Comparison of ENCODE assay signal across 22 cellular contexts in genomic region chr6:72424476-72424875, GRCh38.
"Had no signal": no experiment of that assay in that cellular context is flagged by ENCODE, and none has a peak within 500 bp of the region (broad histone marks: within the 10 kb centered on the region; RNA-seq: fewer than 3 reads in every experiment).

No MANE protein-coding gene starts in this region.

- H3K4me1 Mint-ChIP-seq: activated CD4-positive, alpha-beta memory T cell treated with anti-CD3 and anti-CD28 coated beads, Interleukin-2, amount 10 ng/mL, durations not matched to agents 7 days and 5 days; activated CD4-positive, alpha-beta T cell treated with anti-CD3 and anti-CD28 coated beads, Interleukin-2, amount 10 ng/mL, durations not matched to agents 24 days and 14 days; activated naive CD4-positive, alpha-beta T cell treated with anti-CD3 and anti-CD28 coated beads, Interleukin-2, amount 10 ng/mL, durations not matched to agents 7 days and 5 days; stimulated activated naive CD8-positive, alpha-beta T cell treated with anti-CD3 and anti-CD28 coated beads, Interleukin-15, amount 100 ng/mL, for 72 hours had no signal

- H3K36me3 Mint-ChIP-seq: activated naive CD4-positive, alpha-beta T cell treated with anti-CD3 and anti-CD28 coated beads, Interleukin-2, amount 10 ng/mL, durations not matched to agents 7 days and 5 days; memory B cell; natural killer cell treated with Interleukin-12 subunit alpha and Interleukin-12 subunit beta and Interleukin-15 and Interleukin-18, amount 100 ng/mL, for 72 hours had no signal

- H3K4me3 ChIP-seq: coronary artery, left ventricle myocardium inferior, prostate gland, right atrium auricular region, suprapubic skin, transverse colon had no signal

- H3K36me3 ChIP-seq: left ventricle myocardium inferior, prostate gland, right atrium auricular region, suprapubic skin, transverse colon had no signal

- H3K9me3 ChIP-seq: left ventricle myocardium inferior, prostate gland, right atrium auricular region, suprapubic skin, transverse colon had no signal

- H3K27ac Mint-ChIP-seq: activated CD4-positive, alpha-beta memory T cell treated with anti-CD3 and anti-CD28 coated beads, Interleukin-2, amount 10 ng/mL, durations not matched to agents 7 days and 5 days; activated CD4-positive, alpha-beta T cell treated with anti-CD3 and anti-CD28 coated beads, Interleukin-2, amount 10 ng/mL, durations not matched to agents 24 days and 14 days; activated naive CD4-positive, alpha-beta T cell treated with anti-CD3 and anti-CD28 coated beads, Interleukin-2, amount 10 ng/mL, durations not matched to agents 7 days and 5 days; activated T-cell treated with anti-CD3 and anti-CD28 coated beads, Interleukin-2, amount 50 U/mL, for 72 hours; endodermal cell; memory B cell; natural killer cell treated with Interleukin-12 subunit alpha and Interleukin-12 subunit beta and Interleukin-15 and Interleukin-18, amount 100 ng/mL, for 72 hours; stimulated activated naive CD8-positive, alpha-beta T cell treated with anti-CD3 and anti-CD28 coated beads, Interleukin-15, amount 100 ng/mL, for 72 hours had no signal

- H3K27ac ChIP-seq: coronary artery, left ventricle myocardium inferior, prostate gland, right atrium auricular region, suprapubic skin, transverse colon had no signal

- H3K9me3 Mint-ChIP-seq: activated CD4-positive, alpha-beta memory T cell treated with anti-CD3 and anti-CD28 coated beads, Interleukin-2, amount 10 ng/mL, durations not matched to agents 7 days and 5 days; activated CD4-positive, alpha-beta T cell treated with anti-CD3 and anti-CD28 coated beads, Interleukin-2, amount 10 ng/mL, durations not matched to agents 24 days and 14 days; activated naive CD4-positive, alpha-beta T cell treated with anti-CD3 and anti-CD28 coated beads, Interleukin-2, amount 10 ng/mL, durations not matched to agents 7 days and 5 days; activated T-cell treated with anti-CD3 and anti-CD28 coated beads, Interleukin-2, amount 50 U/mL, for 72 hours; memory B cell; natural killer cell treated with Interleukin-12 subunit alpha and Interleukin-12 subunit beta and Interleukin-15 and Interleukin-18, amount 100 ng/mL, for 72 hours had no signal

- DNase-seq: activated CD4-positive, alpha-beta memory T cell treated with anti-CD3 and anti-CD28 coated beads, Interleukin-2, amount 10 ng/mL, durations not matched to agents 7 days and 5 days; activated CD4-positive, alpha-beta T cell treated with anti-CD3 and anti-CD28 coated beads, Interleukin-2, amount 10 ng/mL, durations not matched to agents 24 days and 14 days; activated effector memory CD4-positive, alpha-beta T cell treated with Interleukin-2 at 50 U/mL for 16 hours; activated naive CD4-positive, alpha-beta T cell treated with anti-CD3 and anti-CD28 coated beads, Interleukin-2, amount 10 ng/mL, durations not matched to agents 7 days and 5 days; activated T-cell treated with anti-CD3 and anti-CD28 coated beads, Interleukin-2, amount 50 U/mL, for 72 hours; amygdala; cerebellar nuclear complex; endodermal cell; foreskin fibroblast; hippocampal formation; left ventricle myocardium inferior; stimulated activated CD4-positive, alpha-beta T cell treated with anti-CD3 and anti-CD28 coated beads, Interleukin-12 subunit alpha, Interleukin-12 subunit beta, amount 100 ng/mL, for 4 hours; stimulated activated CD4-positive, alpha-beta T cell treated with anti-CD3 and anti-CD28 coated beads, Interleukin-4, amount 100 ng/mL, for 4 hours; stimulated activated naive CD8-positive, alpha-beta T cell treated with anti-CD3 and anti-CD28 coated beads, Interleukin-15, amount 100 ng/mL, for 72 hours; transverse colon had no signal

- ATAC-seq: activated CD4-positive, CD25-positive, alpha-beta regulatory T cell treated with anti-CD3 and anti-CD28 coated beads, Interleukin-2, amount 50 U/mL, for 24 hours; activated T-cell treated with anti-CD3 and anti-CD28 coated beads, Interleukin-2, amount 50 U/mL, for 72 hours; natural killer cell treated with Interleukin-12 subunit alpha and Interleukin-12 subunit beta and Interleukin-15 and Interleukin-18, amount 100 ng/mL, for 72 hours; stimulated activated naive CD8-positive, alpha-beta T cell treated with anti-CD3 and anti-CD28 coated beads, Interleukin-15, amount 100 ng/mL, for 72 hours had no signal

- H3K4me1 ChIP-seq: left ventricle myocardium inferior, prostate gland, right atrium auricular region, suprapubic skin, transverse colon had no signal

- H3K27me3 ChIP-seq: right atrium auricular region, suprapubic skin, transverse colon had no signal

- H3K4me3 Mint-ChIP-seq: activated CD4-positive, alpha-beta memory T cell treated with anti-CD3 and anti-CD28 coated beads, Interleukin-2, amount 10 ng/mL, durations not matched to agents 7 days and 5 days; activated CD4-positive, alpha-beta T cell treated with anti-CD3 and anti-CD28 coated beads, Interleukin-2, amount 10 ng/mL, durations not matched to agents 24 days and 14 days; activated naive CD4-positive, alpha-beta T cell treated with anti-CD3 and anti-CD28 coated beads, Interleukin-2, amount 10 ng/mL, durations not matched to agents 7 days and 5 days; activated T-cell treated with anti-CD3 and anti-CD28 coated beads, Interleukin-2, amount 50 U/mL, for 72 hours; endodermal cell; memory B cell; natural killer cell treated with Interleukin-12 subunit alpha and Interleukin-12 subunit beta and Interleukin-15 and Interleukin-18, amount 100 ng/mL, for 72 hours; stimulated activated naive CD8-positive, alpha-beta T cell treated with anti-CD3 and anti-CD28 coated beads, Interleukin-15, amount 100 ng/mL, for 72 hours had no signal
